Comparison of ENCODE assay signal across 8 cellular contexts in genomic region chr17:17836250-17836817, GRCh38. TPM values are rescaled to one million over a fixed set of nuclear protein-coding genes. Genes with fewer than 3 reads are reported as not detected.
A peak's percentile ranks its signal among the peaks of the same experiment; 100 is the strongest.
DNase-seq lines count a peak whose midpoint lies in the region; ATAC-seq and TF ChIP-seq lines count a peak whose summit lies in the region.

No MANE protein-coding gene starts in this region.

- DNase-seq in Ammon's horn (ENCODE audit: low spot score) (peak; percentile 99), NCI-H446 treated with DMSO at 0.1 percent for 48 hours (lab: John Stamatoyannopoulos, UW) (peak; percentile 79), cerebellum (ENCODE audit: low spot score) (peak; percentile 99), kidney epithelial cell (ENCODE audit: low read depth) (peak; percentile 68)
- DNase-seq in activated CD4-positive, alpha-beta T cell treated with anti-CD3 and anti-CD28 coated beads for 24 hours (ENCODE audit: low read depth in 2 of 2) = peak; percentile 96 to 98
- DNase-seq in stimulated activated CD4-positive, alpha-beta T cell treated with anti-CD3 and anti-CD28 coated beads, Interleukin-15, amount 100 ng/mL, for 1 hour (ENCODE audit: low read depth in 1 of 2, low spot score in 1 of 2) = peak; percentile 89 to 96

- H3K27me3 ChIP-seq in kidney epithelial cell (ENCODE audit: control insufficient read depth, insufficient read depth, low read length) = no peaks in the 10 kb centered on the region

- peak; percentile 55 for ATAC-seq in HG03378 (IDR thresholded peaks at IDR 0.05; ENCODE audit: unreplicated experiment)

- H3K4me3 ChIP-seq in kidney epithelial cell (ENCODE audit: low read depth, low read length) = peak overlapping the region; percentile 92

- TF ChIP-seq CTCF in kidney epithelial cell (IDR thresholded peaks at IDR 0.05; ENCODE audit: insufficient read depth, low read length, poor library complexity, severe bottlenecking) = no peak

- peak; percentile 91 for TF ChIP-seq POLR2A in GM19193 (IDR thresholded peaks at IDR 0.05; ENCODE audit: extremely low read depth, insufficient read depth, insufficient read length)

- no peaks in the 10 kb centered on the region for H3K36me3 ChIP-seq in kidney epithelial cell (ENCODE audit: control insufficient read depth, insufficient read depth, low read length)

RNA-seq across cellular contexts. Expression of gene SREBF1, which starts 0.5 kb away (rescaled TPM):
- total RNA-seq in cerebellum (11.8 TPM), kidney epithelial cell (83.0 and 88.2 TPM in 2 replicates)

Comparison
In these comparisons a context has a peak if more than half of its experiments do, and no peak if none do; other contexts are left out.
1. Peak in every context shown above with its lines: DNase-seq, ATAC-seq and H3K4me3 ChIP-seq.